Comparison of ENCODE assay signal across 15 cellular contexts in the genomic region with DNA sequence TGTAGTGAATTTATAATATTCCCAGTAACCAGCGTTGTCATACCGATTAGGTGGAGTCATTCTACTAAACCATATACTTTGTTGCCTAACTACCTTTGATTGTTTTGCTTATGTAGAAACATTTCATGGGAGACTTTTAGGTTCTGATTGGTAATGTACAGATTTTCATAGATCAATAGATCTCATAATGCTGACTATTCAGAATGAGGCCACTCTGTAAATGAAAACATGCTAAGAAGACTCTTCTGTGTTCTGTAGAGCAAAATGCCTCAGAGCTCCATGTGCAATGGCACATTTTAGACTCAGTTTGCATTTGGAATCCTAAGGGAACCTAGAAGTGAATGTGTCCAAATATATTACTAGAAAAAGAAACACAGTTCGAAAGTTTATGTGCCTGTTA. TPM values are rescaled to one million over a fixed set of nuclear protein-coding genes. Genes with fewer than 3 reads are reported as not detected.
DNase-seq lines count a peak whose midpoint lies in the region; TF ChIP-seq lines count a peak whose summit lies in the region.
"Had no signal": no experiment of that assay in that cellular context is flagged by ENCODE, and none has a peak within 500 bp of the region (broad histone marks: within the 10 kb centered on the region; RNA-seq: fewer than 3 reads in every experiment).

No MANE protein-coding gene starts in this region.

- intact Hi-C loops in activated naive CD4-positive, alpha-beta T cell treated with anti-CD3 and anti-CD28 coated beads for 36 hours (cut with micrococcal nuclease), result no loop called here
- intact Hi-C loops in activated T-helper 1 cell treated with anti-CD3 and anti-CD28 coated beads, Interleukin-12 subunit alpha, Interleukin-12 subunit beta, Interleukin-2, Interleukin-4 antibody, amounts not matched to agents 30 ng/mL and 10 ng/mL and 1 ng/mL, durations not matched to agents 14 hours and 24 hours and 36 hours (cut with micrococcal nuclease), result loop anchor here (1.0 kb wide), 1 partner anchor 12 kb away; no protein-coding TSS in a partner anchor

- peaks cover 38% of the 10 kb centered on the region for H3K36me3 Mint-ChIP-seq in activated naive CD4-positive, alpha-beta T cell treated with anti-CD3 and anti-CD28 coated beads for 36 hours (ENCODE audit: low read depth)
- peaks cover 68% of the 10 kb centered on the region for H3K36me3 Mint-ChIP-seq in activated naive CD4-positive, alpha-beta T cell treated with anti-CD3 and anti-CD28 coated beads, Interleukin-2, amount 10 ng/mL, durations not matched to agents 7 days and 5 days
- peaks cover 28 to 65% (median 31%) of the 10 kb centered on the region in 3 donors for H3K36me3 Mint-ChIP-seq in CD8-positive, alpha-beta memory T cell
- H3K36me3 Mint-ChIP-seq in activated T-helper 1 cell treated with anti-CD3 and anti-CD28 coated beads, Interleukin-12 subunit alpha, Interleukin-12 subunit beta, Interleukin-2, Interleukin-4 antibody, amounts not matched to agents 30 ng/mL and 10 ng/mL and 1 ng/mL, durations not matched to agents 14 hours and 24 hours and 36 hours (ENCODE audit: low read depth), result peaks cover 69% of the 10 kb centered on the region
- H3K36me3 Mint-ChIP-seq in immature natural killer cell (peaks cover 16 to 38% (median 17%) of the 10 kb centered on the region in 3 donors), HFFc6 (ENCODE audit: low read depth) (peaks cover 18% of the 10 kb centered on the region)

- peaks cover 52% of the 10 kb centered on the region for H3K4me1 ChIP-seq in CD8-positive, alpha-beta memory T cell (ENCODE audit: insufficient read depth, low read length)

- CTCF ChIA-PET in activated naive CD4-positive, alpha-beta T cell treated with anti-CD3 and anti-CD28 coated beads for 36 hours (lab: Charles Lee), result no interaction called here
- CTCF ChIA-PET in activated naive CD4-positive, alpha-beta T cell treated with anti-CD3 and anti-CD28 coated beads, Interleukin-2, amount 10 ng/mL, durations not matched to agents 7 days and 5 days (lab: Charles Lee), result no interaction called here
- CTCF ChIA-PET in CD8-positive, alpha-beta memory T cell (lab: Charles Lee), result no interaction called here

- no peak for TF ChIP-seq CTCF in HFFc6 (IDR thresholded peaks at IDR 0.05)

- no peak for DNase-seq in activated naive CD4-positive, alpha-beta T cell treated with anti-CD3 and anti-CD28 coated beads for 36 hours
- no peak for DNase-seq in activated naive CD4-positive, alpha-beta T cell treated with anti-CD3 and anti-CD28 coated beads, Interleukin-2, amount 10 ng/mL, durations not matched to agents 7 days and 5 days
- no peak for DNase-seq in CD8-positive, alpha-beta memory T cell
- no peak for DNase-seq in activated T-helper 1 cell treated with anti-CD3 and anti-CD28 coated beads, Interleukin-12 subunit alpha, Interleukin-12 subunit beta, Interleukin-2, Interleukin-4 antibody, amounts not matched to agents 30 ng/mL and 10 ng/mL and 1 ng/mL, durations not matched to agents 14 hours and 24 hours and 36 hours (ENCODE audit: low spot score)
- DNase-seq in immature natural killer cell (no peak), KG1 (lab: John Stamatoyannopoulos, UW) (no peak), HFFc6 (no peak), DMS114 treated with DMSO at 0.1 percent for 48 hours (lab: John Stamatoyannopoulos, UW; ENCODE audit: unreplicated experiment) (no peak)
- DNase-seq: BE2C; KBM-7; NCI-H1092; NCI-H345; NCI-H526 treated with DMSO at 0.1 percent for 48 hours; NK-92 treated with Interleukin-12 subunit alpha and Interleukin-12 subunit beta, amount 100 ng/mL, for 24 hours; PC-3 had no signal

- H3K27ac Mint-ChIP-seq in activated naive CD4-positive, alpha-beta T cell treated with anti-CD3 and anti-CD28 coated beads for 36 hours, result peak overlapping the region; percentile 15
- H3K27ac Mint-ChIP-seq in activated naive CD4-positive, alpha-beta T cell treated with anti-CD3 and anti-CD28 coated beads, Interleukin-2, amount 10 ng/mL, durations not matched to agents 7 days and 5 days, result no peak overlapping the region
- H3K27ac Mint-ChIP-seq in CD8-positive, alpha-beta memory T cell, result peak overlapping the region in 6 of 8 donors; percentile 17 to 64 (median 30)
- peak overlapping the region; percentile 85 for H3K27ac Mint-ChIP-seq in activated T-helper 1 cell treated with anti-CD3 and anti-CD28 coated beads, Interleukin-12 subunit alpha, Interleukin-12 subunit beta, Interleukin-2, Interleukin-4 antibody, amounts not matched to agents 30 ng/mL and 10 ng/mL and 1 ng/mL, durations not matched to agents 14 hours and 24 hours and 36 hours
- H3K27ac Mint-ChIP-seq in immature natural killer cell, result peak overlapping the region in 4 of 6 donors; percentile 50 to 78 (median 66)
- no peak overlapping the region for H3K27ac Mint-ChIP-seq in HFFc6

- no peak overlapping the region for H3K4me3 ChIP-seq in CD8-positive, alpha-beta memory T cell (ENCODE audit: low read length)

- no peaks in the 10 kb centered on the region for H3K9me3 Mint-ChIP-seq in activated naive CD4-positive, alpha-beta T cell treated with anti-CD3 and anti-CD28 coated beads for 36 hours
- H3K9me3 Mint-ChIP-seq in activated naive CD4-positive, alpha-beta T cell treated with anti-CD3 and anti-CD28 coated beads, Interleukin-2, amount 10 ng/mL, durations not matched to agents 7 days and 5 days, result no peaks in the 10 kb centered on the region
- no peaks in the 10 kb centered on the region for H3K9me3 Mint-ChIP-seq in CD8-positive, alpha-beta memory T cell
- no peaks in the 10 kb centered on the region for H3K9me3 Mint-ChIP-seq in activated T-helper 1 cell treated with anti-CD3 and anti-CD28 coated beads, Interleukin-12 subunit alpha, Interleukin-12 subunit beta, Interleukin-2, Interleukin-4 antibody, amounts not matched to agents 30 ng/mL and 10 ng/mL and 1 ng/mL, durations not matched to agents 14 hours and 24 hours and 36 hours
- H3K9me3 Mint-ChIP-seq in immature natural killer cell (no peaks in the 10 kb centered on the region), HFFc6 (no peaks in the 10 kb centered on the region)

- POLR2A ChIA-PET in CD8-positive, alpha-beta memory T cell (lab: Charles Lee), result no interaction called here

- no peak overlapping the region for H3K4me3 Mint-ChIP-seq in activated naive CD4-positive, alpha-beta T cell treated with anti-CD3 and anti-CD28 coated beads for 36 hours
- no peak overlapping the region for H3K4me3 Mint-ChIP-seq in activated naive CD4-positive, alpha-beta T cell treated with anti-CD3 and anti-CD28 coated beads, Interleukin-2, amount 10 ng/mL, durations not matched to agents 7 days and 5 days
- peak overlapping the region in 4 of 7 donors; percentile 13 to 37 (median 28) for H3K4me3 Mint-ChIP-seq in CD8-positive, alpha-beta memory T cell
- no peak overlapping the region for H3K4me3 Mint-ChIP-seq in activated T-helper 1 cell treated with anti-CD3 and anti-CD28 coated beads, Interleukin-12 subunit alpha, Interleukin-12 subunit beta, Interleukin-2, Interleukin-4 antibody, amounts not matched to agents 30 ng/mL and 10 ng/mL and 1 ng/mL, durations not matched to agents 14 hours and 24 hours and 36 hours
- H3K4me3 Mint-ChIP-seq in immature natural killer cell (peak overlapping the region in 1 of 5 donors; percentile 25), HFFc6 (no peak overlapping the region)

- no peaks in the 10 kb centered on the region for H3K27me3 Mint-ChIP-seq in activated naive CD4-positive, alpha-beta T cell treated with anti-CD3 and anti-CD28 coated beads for 36 hours (ENCODE audit: low read depth)
- H3K27me3 Mint-ChIP-seq in activated naive CD4-positive, alpha-beta T cell treated with anti-CD3 and anti-CD28 coated beads, Interleukin-2, amount 10 ng/mL, durations not matched to agents 7 days and 5 days, result no peaks in the 10 kb centered on the region
- H3K27me3 Mint-ChIP-seq in CD8-positive, alpha-beta memory T cell, result no peaks in the 10 kb centered on the region
- no peaks in the 10 kb centered on the region for H3K27me3 Mint-ChIP-seq in activated T-helper 1 cell treated with anti-CD3 and anti-CD28 coated beads, Interleukin-12 subunit alpha, Interleukin-12 subunit beta, Interleukin-2, Interleukin-4 antibody, amounts not matched to agents 30 ng/mL and 10 ng/mL and 1 ng/mL, durations not matched to agents 14 hours and 24 hours and 36 hours (ENCODE audit: insufficient read depth)
- H3K27me3 Mint-ChIP-seq in immature natural killer cell (ENCODE audit: low read depth in 3 of 3), result peaks cover 0 to 4% (median 3%) of the 10 kb centered on the region in 3 donors
- H3K27me3 Mint-ChIP-seq in HFFc6 (ENCODE audit: insufficient read depth), result no peaks in the 10 kb centered on the region

- H3K27me3 ChIP-seq in CD8-positive, alpha-beta memory T cell (ENCODE audit: insufficient read depth, low read length, poor library complexity, severe bottlenecking), result no peaks in the 10 kb centered on the region
- H3K27me3 ChIP-seq: BE2C had no signal

- H3K36me3 ChIP-seq in CD8-positive, alpha-beta memory T cell (ENCODE audit: insufficient read depth, low read length), result peaks cover 13% of the 10 kb centered on the region

- no peaks in the 10 kb centered on the region for H3K9me3 ChIP-seq in CD8-positive, alpha-beta memory T cell (ENCODE audit: low read length)
- H3K9me3 ChIP-seq: BE2C had no signal

- no peak overlapping the region for H3K27ac ChIP-seq in CD8-positive, alpha-beta memory T cell (ENCODE audit: low read depth, low read length)

- peaks cover 62% of the 10 kb centered on the region for H3K4me1 Mint-ChIP-seq in activated naive CD4-positive, alpha-beta T cell treated with anti-CD3 and anti-CD28 coated beads for 36 hours (ENCODE audit: low read depth)
- peaks cover 51% of the 10 kb centered on the region for H3K4me1 Mint-ChIP-seq in activated naive CD4-positive, alpha-beta T cell treated with anti-CD3 and anti-CD28 coated beads, Interleukin-2, amount 10 ng/mL, durations not matched to agents 7 days and 5 days
- peaks cover 78 to 94% (median 90%) of the 10 kb centered on the region in 3 donors for H3K4me1 Mint-ChIP-seq in CD8-positive, alpha-beta memory T cell
- peaks cover 72% of the 10 kb centered on the region for H3K4me1 Mint-ChIP-seq in activated T-helper 1 cell treated with anti-CD3 and anti-CD28 coated beads, Interleukin-12 subunit alpha, Interleukin-12 subunit beta, Interleukin-2, Interleukin-4 antibody, amounts not matched to agents 30 ng/mL and 10 ng/mL and 1 ng/mL, durations not matched to agents 14 hours and 24 hours and 36 hours (ENCODE audit: low read depth)
- peaks cover 78 to 95% of the 10 kb centered on the region in 2 donors for H3K4me1 Mint-ChIP-seq in immature natural killer cell
- H3K4me1 Mint-ChIP-seq in HFFc6 (ENCODE audit: low read depth), result peaks cover 27% of the 10 kb centered on the region

RNA-seq across cellular contexts. Expression of a gene that starts 20.0 kb away (rescaled TPM):
- 10 to 100 TPM; 72.8 to 78.9 TPM for total RNA-seq in activated naive CD4-positive, alpha-beta T cell treated with anti-CD3 and anti-CD28 coated beads for 36 hours
- 100 to 1,000 TPM; 112 to 113 TPM for total RNA-seq in CD8-positive, alpha-beta memory T cell
- 67.7 TPM for polyA plus RNA-seq in CD8-positive, alpha-beta memory T cell
- 213 and 235 TPM in 2 replicates for total RNA-seq in activated T-helper 1 cell treated with anti-CD3 and anti-CD28 coated beads, Interleukin-12 subunit alpha, Interleukin-12 subunit beta, Interleukin-2, Interleukin-4 antibody, amounts not matched to agents 30 ng/mL and 10 ng/mL and 1 ng/mL, durations not matched to agents 14 hours and 24 hours and 36 hours
- 10 to 100 TPM; 27.7 to 62.4 (median 31.5) TPM for polyA plus RNA-seq in immature natural killer cell
- total RNA-seq in HFFc6 (2021; fragmentation: NEBNext Ultra II Directional; extraction: Animal tissue kit (Norgen Biotek cat#: 25700)), result 10 to 100 TPM; 17.6 to 22.6 (median 20.6) TPM

Comparison
In these comparisons a context has a peak if more than half of its experiments do, and no peak if none do; other contexts are left out.
1. H3K27ac Mint-ChIP-seq: peak in activated naive CD4-positive, alpha-beta T cell treated with anti-CD3 and anti-CD28 coated beads for 36 hours (single experiment), CD8-positive, alpha-beta memory T cell (6 of 8), activated T-helper 1 cell treated with anti-CD3 and anti-CD28 coated beads, Interleukin-12 subunit alpha, Interleukin-12 subunit beta, Interleukin-2, Interleukin-4 antibody, amounts not matched to agents 30 ng/mL and 10 ng/mL and 1 ng/mL, durations not matched to agents 14 hours and 24 hours and 36 hours (single experiment) and immature natural killer cell (4 of 6); none in activated naive CD4-positive, alpha-beta T cell treated with anti-CD3 and anti-CD28 coated beads, Interleukin-2, amount 10 ng/mL, durations not matched to agents 7 days and 5 days (single experiment) and HFFc6 (single experiment).
2. H3K4me3 Mint-ChIP-seq: peak in CD8-positive, alpha-beta memory T cell (4 of 7); none in activated naive CD4-positive, alpha-beta T cell treated with anti-CD3 and anti-CD28 coated beads for 36 hours (single experiment), activated naive CD4-positive, alpha-beta T cell treated with anti-CD3 and anti-CD28 coated beads, Interleukin-2, amount 10 ng/mL, durations not matched to agents 7 days and 5 days (single experiment), activated T-helper 1 cell treated with anti-CD3 and anti-CD28 coated beads, Interleukin-12 subunit alpha, Interleukin-12 subunit beta, Interleukin-2, Interleukin-4 antibody, amounts not matched to agents 30 ng/mL and 10 ng/mL and 1 ng/mL, durations not matched to agents 14 hours and 24 hours and 36 hours (single experiment) and HFFc6 (single experiment).